In the genomic region with DNA sequence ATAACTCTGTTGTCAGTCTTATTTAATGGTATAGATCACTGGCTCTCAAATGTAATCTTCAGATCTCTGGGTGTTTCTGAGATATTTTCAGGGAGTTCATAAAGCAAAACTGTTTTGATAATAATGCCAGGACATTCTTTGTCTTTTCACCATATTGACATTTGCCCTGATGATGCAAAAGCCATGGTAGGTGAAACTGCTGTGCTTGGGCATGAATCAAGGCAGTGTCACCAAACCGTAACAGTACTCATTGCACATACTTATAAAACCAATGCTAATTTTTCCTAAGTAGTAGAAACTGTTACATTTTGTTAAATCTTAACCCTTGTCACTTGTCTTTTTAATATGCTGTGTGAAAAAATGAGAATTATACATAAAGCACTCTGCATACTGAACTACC, we compare ENCODE assay signal across 17 cellular contexts.
"Had no signal": no experiment of that assay in that cellular context is flagged by ENCODE, and none has a peak within 500 bp of the region (broad histone marks: within the 10 kb centered on the region; RNA-seq: fewer than 3 reads in every experiment).

No MANE protein-coding gene starts in this region.

- DNase-seq: activated CD4-positive, alpha-beta T cell treated with anti-CD3 and anti-CD28 coated beads, Interleukin-2, amount 50 U/mL, for 48 hours; amniotic stem cell; caudate nucleus; effector memory CD8-positive, alpha-beta T cell; left cardiac atrium; retina; stimulated activated CD4-positive, alpha-beta T cell treated with anti-CD3 and anti-CD28 coated beads, Interleukin-12 subunit alpha, Interleukin-12 subunit beta, amount 100 ng/mL, for 4 hours; stimulated activated CD4-positive, alpha-beta T cell treated with anti-CD3 and anti-CD28 coated beads, Interleukin-1b, Interleukin-23, amount 100 ng/mL, for 48 hours; stimulated activated CD8-positive, alpha-beta memory T cell treated with anti-CD3 and anti-CD28 coated beads, Interleukin-4, amount 100 ng/mL, for 48 hours; stimulated activated naive CD4-positive, alpha-beta T cell treated with Interleukin-2 at 50 U/mL for 16 hours; T-helper 17 cell; tibial artery had no signal

- H3K9me3 Mint-ChIP-seq: effector memory CD8-positive, alpha-beta T cell; mesothelial cell of epicardium; natural killer cell treated with Interleukin-12 subunit alpha and Interleukin-12 subunit beta and Interleukin-15 and Interleukin-18, amount 100 ng/mL, for 72 hours had no signal

- H3K36me3 Mint-ChIP-seq: natural killer cell treated with Interleukin-12 subunit alpha and Interleukin-12 subunit beta and Interleukin-15 and Interleukin-18, amount 100 ng/mL, for 72 hours had no signal

- H3K36me3 ChIP-seq: neutrophil, tibial artery had no signal

- ATAC-seq: effector memory CD8-positive, alpha-beta T cell; left cardiac atrium; natural killer cell treated with Interleukin-12 subunit alpha and Interleukin-12 subunit beta and Interleukin-15 and Interleukin-18, amount 100 ng/mL, for 72 hours; T-helper 17 cell had no signal

- H3K27me3 ChIP-seq: neutrophil, tibial artery had no signal

- H3K27ac Mint-ChIP-seq: activated naive CD8-positive, alpha-beta T cell; effector memory CD8-positive, alpha-beta T cell; mesothelial cell of epicardium; natural killer cell treated with Interleukin-12 subunit alpha and Interleukin-12 subunit beta and Interleukin-15 and Interleukin-18, amount 100 ng/mL, for 72 hours; T-helper 17 cell had no signal

- H3K27ac ChIP-seq: neutrophil, tibial artery had no signal

- H3K27me3 Mint-ChIP-seq: activated naive CD8-positive, alpha-beta T cell; effector memory CD8-positive, alpha-beta T cell; natural killer cell treated with Interleukin-12 subunit alpha and Interleukin-12 subunit beta and Interleukin-15 and Interleukin-18, amount 100 ng/mL, for 72 hours; T-helper 17 cell had no signal

- H3K4me3 ChIP-seq: lung, tibial artery had no signal

- H3K4me3 Mint-ChIP-seq: activated naive CD8-positive, alpha-beta T cell; effector memory CD8-positive, alpha-beta T cell; mesothelial cell of epicardium; natural killer cell treated with Interleukin-12 subunit alpha and Interleukin-12 subunit beta and Interleukin-15 and Interleukin-18, amount 100 ng/mL, for 72 hours; T-helper 17 cell had no signal

- H3K9me3 ChIP-seq: neutrophil, tibial artery had no signal
